Comparison of ENCODE assay signal across 8 cellular contexts in the genomic region with DNA sequence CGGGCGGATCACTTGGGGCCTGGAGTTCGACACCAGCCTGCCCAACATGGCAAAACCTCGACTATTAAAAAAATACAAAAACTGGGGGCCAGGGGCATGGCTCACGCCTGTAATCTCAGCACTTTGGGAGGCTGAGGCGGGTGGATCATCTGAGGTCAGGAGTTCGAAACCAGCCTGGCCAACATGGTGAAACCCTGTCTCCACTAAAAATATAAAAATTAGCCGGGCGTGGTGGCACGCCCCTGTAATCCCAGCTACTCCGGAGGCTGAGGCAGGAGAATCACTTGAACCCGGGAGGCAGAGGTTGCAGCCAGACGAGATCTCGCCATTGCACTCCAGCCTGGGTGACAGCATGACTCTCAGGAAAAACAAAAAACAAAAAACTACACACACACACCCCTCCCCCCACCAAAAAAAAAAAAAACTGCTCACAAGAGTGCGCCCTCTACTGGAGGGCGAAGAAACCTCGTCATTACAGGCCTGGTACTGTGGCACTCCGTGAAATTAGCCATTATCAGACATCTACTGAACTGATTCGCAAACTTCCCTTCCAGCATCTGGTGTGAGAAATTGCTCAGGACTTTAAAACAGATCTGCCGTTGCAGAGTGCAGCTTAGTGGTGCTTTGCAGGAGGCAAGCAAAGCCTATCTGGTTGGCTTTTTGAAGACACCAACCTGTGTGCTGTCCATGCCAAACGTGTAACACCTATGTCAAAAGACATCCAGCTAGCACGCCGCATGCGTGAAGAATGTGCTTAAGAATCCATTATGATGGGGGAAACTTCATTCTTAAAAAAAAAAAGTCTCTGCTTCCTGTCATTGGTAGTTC. TPM values are rescaled to one million over a fixed set of nuclear protein-coding genes. Genes with fewer than 3 reads are reported as not detected.
DNase-seq lines count a peak whose midpoint lies in the region; ATAC-seq and TF ChIP-seq lines count a peak whose summit lies in the region.

No MANE protein-coding gene starts in this region.

- H3K4me1 ChIP-seq in ascending aorta (peaks cover 5 to 10% of the 10 kb centered on the region in 2 donors), hepatocyte (ENCODE audit: insufficient read depth) (peaks cover 10% of the 10 kb centered on the region)

- no peaks in the 10 kb centered on the region for H3K9me2 ChIP-seq in hepatocyte (replicated peaks; ENCODE audit: insufficient read depth)

- TF ChIP-seq CTCF in ascending aorta (IDR thresholded peaks at IDR 0.05), result peak; percentile 59 to 89 (median 81)
- peak; percentile 82 for TF ChIP-seq CTCF in hepatocyte (IDR thresholded peaks at IDR 0.05; ENCODE audit: poor library complexity)

- no peak overlapping the region for H2AFZ ChIP-seq in hepatocyte

- H3K27ac ChIP-seq in ascending aorta (no peak overlapping the region), hepatocyte (no peak overlapping the region)

- intact Hi-C loops in ascending aorta (cut with DNase I), result loop anchor here (1.0 kb wide), 2 partner anchors 9 to 30 kb away; partner anchors contain the start of gene HOMEZ

- no peaks in the 10 kb centered on the region for H3K27me3 ChIP-seq in ascending aorta
- peaks cover 3% of the 10 kb centered on the region for H3K27me3 ChIP-seq in hepatocyte

- peaks cover 4% of the 10 kb centered on the region for H3K79me2 ChIP-seq in hepatocyte

- DNase-seq in NCI-H510A treated with DMSO at 0.1 percent for 48 hours (lab: John Stamatoyannopoulos, UW) (peak; percentile 28), NCI-H510A (lab: John Stamatoyannopoulos, UW) (no peak), NCI-H1092 treated with DMSO at 0.1 percent for 48 hours (lab: John Stamatoyannopoulos, UW) (peak; percentile 65), T-helper 2 cell (peak in 4 of 5 experiments; percentile 26 to 82 (median 48)), ascending aorta (ENCODE audit: low spot score in 2 of 2) (no peak), hepatocyte (ENCODE audit: low spot score) (peak; percentile 76)
- DNase-seq in stimulated activated CD4-positive, alpha-beta T cell treated with anti-CD3 and anti-CD28 coated beads, Interleukin-12 subunit alpha, Interleukin-12 subunit beta, amount 100 ng/mL, for 4 hours, result peak; percentile 40

- H4K20me1 ChIP-seq in hepatocyte (ENCODE audit: insufficient read depth, poor library complexity, severe bottlenecking), result no peaks in the 10 kb centered on the region

- H3K4me2 ChIP-seq in hepatocyte, result no peak overlapping the region

- no peak for ATAC-seq in HG03520 (IDR thresholded peaks at IDR 0.05; ENCODE audit: unreplicated experiment)

- H3K4me3 ChIP-seq in ascending aorta (peak overlapping the region in 1 of 2 donors; percentile 26), hepatocyte (no peak overlapping the region)

- peaks cover 0 to 3% of the 10 kb centered on the region in 2 donors for H3K36me3 ChIP-seq in ascending aorta
- H3K36me3 ChIP-seq in hepatocyte (replicated peaks; ENCODE audit: insufficient read depth, low read depth), result no peaks in the 10 kb centered on the region

- no peaks in the 10 kb centered on the region for H3K9me3 ChIP-seq in ascending aorta
- H3K9me3 ChIP-seq in hepatocyte (ENCODE audit: low read depth), result no peaks in the 10 kb centered on the region

- WGBS in hepatocyte (ENCODE audit: low lambda C conversion rate, missing lambda C conversion rate), result 49% methylated on average over 24 of the region's 24 CpGs

RNA-seq across cellular contexts. Expression of gene PPP1R3E, which starts 7.7 kb away (rescaled TPM):
- total RNA-seq in ascending aorta (8.9 TPM), hepatocyte (3.9 and 6.1 TPM in 2 replicates)
- polyA plus RNA-seq in hepatocyte, result 4.6 and 4.8 TPM in 2 replicates

RNA-seq across cellular contexts. Expression of gene HOMEZ, which starts 9.0 kb away (rescaled TPM):
- total RNA-seq in ascending aorta (7.3 TPM), hepatocyte (8.2 and 9.4 TPM in 2 replicates)
- 6.3 and 11.2 TPM in 2 replicates for polyA plus RNA-seq in hepatocyte

RNA-seq across cellular contexts. Expression of gene BCL2L2, which starts 11.7 kb away (rescaled TPM):
- total RNA-seq in ascending aorta, result 49.2 TPM
- 20.8 and 26.4 TPM in 2 replicates for total RNA-seq in hepatocyte
- polyA plus RNA-seq in hepatocyte, result 4.3 and 6.5 TPM in 2 replicates

RNA-seq across cellular contexts. Expression of gene PABPN1, which starts 26.3 kb away (rescaled TPM):
- total RNA-seq in ascending aorta, result 90.6 TPM
- 94.1 and 116 TPM in 2 replicates for total RNA-seq in hepatocyte
- polyA plus RNA-seq in hepatocyte, result 213 and 245 TPM in 2 replicates

RNA-seq across cellular contexts. Expression of gene RNF212B, which starts 57.2 kb away (rescaled TPM):
- total RNA-seq in ascending aorta, result not detected
- 0.17 and 1.2 TPM in 2 replicates for total RNA-seq in hepatocyte
- 1.2 TPM in 1 of 2 replicates, not detected in the other for polyA plus RNA-seq in hepatocyte

Comparison
In these comparisons a context has a peak if more than half of its experiments do, and no peak if none do; other contexts are left out.
1. DNase-seq: peak in NCI-H510A treated with DMSO at 0.1 percent for 48 hours (single experiment), NCI-H1092 treated with DMSO at 0.1 percent for 48 hours (single experiment), T-helper 2 cell (4 of 5), hepatocyte (single experiment) and stimulated activated CD4-positive, alpha-beta T cell treated with anti-CD3 and anti-CD28 coated beads, Interleukin-12 subunit alpha, Interleukin-12 subunit beta, amount 100 ng/mL, for 4 hours (single experiment); none in NCI-H510A (single experiment) and ascending aorta (0 of 2).